ENCODE assay signal across 2 cellular contexts in the genomic region with DNA sequence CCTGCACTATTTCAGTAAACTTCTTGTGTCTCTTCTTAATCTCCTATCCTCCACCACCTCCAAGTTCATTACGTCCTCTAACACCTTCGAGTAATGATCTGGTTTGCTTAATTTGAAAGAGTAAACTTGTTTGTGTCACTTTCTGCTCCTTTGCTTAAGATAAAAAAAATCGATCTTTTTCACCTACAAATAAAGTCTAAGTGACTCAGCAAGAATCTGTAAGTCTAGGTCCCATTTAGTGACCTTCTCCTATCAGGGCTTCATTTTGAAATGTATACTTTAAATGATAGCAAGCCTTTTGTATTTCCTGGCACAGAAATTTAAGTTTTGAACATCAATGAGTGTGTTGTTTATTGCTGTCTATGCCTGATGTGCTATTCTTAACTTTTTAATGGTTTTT.
TF ChIP-seq lines count a peak whose summit lies in the region.

No MANE protein-coding gene starts in this region.

TF ChIP-seq in HepG2, 621 proteins besides CTCF, POLR2A, EP300 and RAD21 (continued from another document):
- TF ChIP-seq, protein P1, sequence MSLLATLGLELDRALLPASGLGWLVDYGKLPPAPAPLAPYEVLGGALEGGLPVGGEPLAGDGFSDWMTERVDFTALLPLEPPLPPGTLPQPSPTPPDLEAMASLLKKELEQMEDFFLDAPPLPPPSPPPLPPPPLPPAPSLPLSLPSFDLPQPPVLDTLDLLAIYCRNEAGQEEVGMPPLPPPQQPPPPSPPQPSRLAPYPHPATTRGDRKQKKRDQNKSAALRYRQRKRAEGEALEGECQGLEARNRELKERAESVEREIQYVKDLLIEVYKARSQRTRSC (CRISPR knock-in tag; IDR thresholded peaks at IDR 0.05; ENCODE audit: low read depth) = no peak
- TF ChIP-seq ZBTB42 (CRISPR knock-in tag; IDR thresholded peaks at IDR 0.05) = no peak

TF ChIP-seq in WTC11, 78 proteins besides CTCF, POLR2A, EP300 and RAD21:
- TF ChIP-seq, protein P2, sequence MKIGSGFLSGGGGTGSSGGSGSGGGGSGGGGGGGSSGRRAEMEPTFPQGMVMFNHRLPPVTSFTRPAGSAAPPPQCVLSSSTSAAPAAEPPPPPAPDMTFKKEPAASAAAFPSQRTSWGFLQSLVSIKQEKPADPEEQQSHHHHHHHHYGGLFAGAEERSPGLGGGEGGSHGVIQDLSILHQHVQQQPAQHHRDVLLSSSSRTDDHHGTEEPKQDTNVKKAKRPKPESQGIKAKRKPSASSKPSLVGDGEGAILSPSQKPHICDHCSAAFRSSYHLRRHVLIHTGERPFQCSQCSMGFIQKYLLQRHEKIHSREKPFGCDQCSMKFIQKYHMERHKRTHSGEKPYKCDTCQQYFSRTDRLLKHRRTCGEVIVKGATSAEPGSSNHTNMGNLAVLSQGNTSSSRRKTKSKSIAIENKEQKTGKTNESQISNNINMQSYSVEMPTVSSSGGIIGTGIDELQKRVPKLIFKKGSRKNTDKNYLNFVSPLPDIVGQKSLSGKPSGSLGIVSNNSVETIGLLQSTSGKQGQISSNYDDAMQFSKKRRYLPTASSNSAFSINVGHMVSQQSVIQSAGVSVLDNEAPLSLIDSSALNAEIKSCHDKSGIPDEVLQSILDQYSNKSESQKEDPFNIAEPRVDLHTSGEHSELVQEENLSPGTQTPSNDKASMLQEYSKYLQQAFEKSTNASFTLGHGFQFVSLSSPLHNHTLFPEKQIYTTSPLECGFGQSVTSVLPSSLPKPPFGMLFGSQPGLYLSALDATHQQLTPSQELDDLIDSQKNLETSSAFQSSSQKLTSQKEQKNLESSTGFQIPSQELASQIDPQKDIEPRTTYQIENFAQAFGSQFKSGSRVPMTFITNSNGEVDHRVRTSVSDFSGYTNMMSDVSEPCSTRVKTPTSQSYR (CRISPR knock-in tag; IDR thresholded peaks at IDR 0.05) = no peak
- TF ChIP-seq SP1 (CRISPR knock-in tag; conservative IDR thresholded peaks at IDR 0.05) (no peak), GABPB1 (CRISPR knock-in tag; IDR thresholded peaks at IDR 0.05) (no peak), NFE2L1 (CRISPR knock-in tag; IDR thresholded peaks at IDR 0.05) (no peak), MYBL2 (CRISPR knock-in tag; IDR thresholded peaks at IDR 0.05) (no peak), FOXP1 (CRISPR knock-in tag; IDR thresholded peaks at IDR 0.05; ENCODE audit: borderline replicate concordance) (no peak), SMAD4 (CRISPR knock-in tag; IDR thresholded peaks at IDR 0.05) (no peak), GTF2I (CRISPR knock-in tag; conservative IDR thresholded peaks at IDR 0.05) (no peak), SMAD3 (CRISPR knock-in tag; IDR thresholded peaks at IDR 0.05; ENCODE audit: borderline replicate concordance) (no peak), FOXK1 (CRISPR knock-in tag; IDR thresholded peaks at IDR 0.05) (no peak), NR2C2 (CRISPR knock-in tag; IDR thresholded peaks at IDR 0.05) (no peak), SOX15 (CRISPR knock-in tag; IDR thresholded peaks at IDR 0.05) (no peak), NR1H2 (CRISPR knock-in tag; IDR thresholded peaks at IDR 0.05) (no peak), ZNF232 (CRISPR knock-in tag; IDR thresholded peaks at IDR 0.05) (no peak)
- TF ChIP-seq, protein P3, sequence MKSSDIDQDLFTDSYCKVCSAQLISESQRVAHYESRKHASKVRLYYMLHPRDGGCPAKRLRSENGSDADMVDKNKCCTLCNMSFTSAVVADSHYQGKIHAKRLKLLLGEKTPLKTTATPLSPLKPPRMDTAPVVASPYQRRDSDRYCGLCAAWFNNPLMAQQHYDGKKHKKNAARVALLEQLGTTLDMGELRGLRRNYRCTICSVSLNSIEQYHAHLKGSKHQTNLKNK (CRISPR knock-in tag; IDR thresholded peaks at IDR 0.05) = no peak
- TF ChIP-seq, protein P4, sequence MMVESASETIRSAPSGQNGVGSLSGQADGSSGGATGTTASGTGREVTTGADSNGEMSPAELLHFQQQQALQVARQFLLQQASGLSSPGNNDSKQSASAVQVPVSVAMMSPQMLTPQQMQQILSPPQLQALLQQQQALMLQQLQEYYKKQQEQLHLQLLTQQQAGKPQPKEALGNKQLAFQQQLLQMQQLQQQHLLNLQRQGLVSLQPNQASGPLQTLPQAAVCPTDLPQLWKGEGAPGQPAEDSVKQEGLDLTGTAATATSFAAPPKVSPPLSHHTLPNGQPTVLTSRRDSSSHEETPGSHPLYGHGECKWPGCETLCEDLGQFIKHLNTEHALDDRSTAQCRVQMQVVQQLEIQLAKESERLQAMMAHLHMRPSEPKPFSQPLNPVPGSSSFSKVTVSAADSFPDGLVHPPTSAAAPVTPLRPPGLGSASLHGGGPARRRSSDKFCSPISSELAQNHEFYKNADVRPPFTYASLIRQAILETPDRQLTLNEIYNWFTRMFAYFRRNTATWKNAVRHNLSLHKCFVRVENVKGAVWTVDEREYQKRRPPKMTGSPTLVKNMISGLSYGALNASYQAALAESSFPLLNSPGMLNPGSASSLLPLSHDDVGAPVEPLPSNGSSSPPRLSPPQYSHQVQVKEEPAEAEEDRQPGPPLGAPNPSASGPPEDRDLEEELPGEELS (CRISPR knock-in tag; IDR thresholded peaks at IDR 0.05) = no peak
- TF ChIP-seq, protein P5, sequence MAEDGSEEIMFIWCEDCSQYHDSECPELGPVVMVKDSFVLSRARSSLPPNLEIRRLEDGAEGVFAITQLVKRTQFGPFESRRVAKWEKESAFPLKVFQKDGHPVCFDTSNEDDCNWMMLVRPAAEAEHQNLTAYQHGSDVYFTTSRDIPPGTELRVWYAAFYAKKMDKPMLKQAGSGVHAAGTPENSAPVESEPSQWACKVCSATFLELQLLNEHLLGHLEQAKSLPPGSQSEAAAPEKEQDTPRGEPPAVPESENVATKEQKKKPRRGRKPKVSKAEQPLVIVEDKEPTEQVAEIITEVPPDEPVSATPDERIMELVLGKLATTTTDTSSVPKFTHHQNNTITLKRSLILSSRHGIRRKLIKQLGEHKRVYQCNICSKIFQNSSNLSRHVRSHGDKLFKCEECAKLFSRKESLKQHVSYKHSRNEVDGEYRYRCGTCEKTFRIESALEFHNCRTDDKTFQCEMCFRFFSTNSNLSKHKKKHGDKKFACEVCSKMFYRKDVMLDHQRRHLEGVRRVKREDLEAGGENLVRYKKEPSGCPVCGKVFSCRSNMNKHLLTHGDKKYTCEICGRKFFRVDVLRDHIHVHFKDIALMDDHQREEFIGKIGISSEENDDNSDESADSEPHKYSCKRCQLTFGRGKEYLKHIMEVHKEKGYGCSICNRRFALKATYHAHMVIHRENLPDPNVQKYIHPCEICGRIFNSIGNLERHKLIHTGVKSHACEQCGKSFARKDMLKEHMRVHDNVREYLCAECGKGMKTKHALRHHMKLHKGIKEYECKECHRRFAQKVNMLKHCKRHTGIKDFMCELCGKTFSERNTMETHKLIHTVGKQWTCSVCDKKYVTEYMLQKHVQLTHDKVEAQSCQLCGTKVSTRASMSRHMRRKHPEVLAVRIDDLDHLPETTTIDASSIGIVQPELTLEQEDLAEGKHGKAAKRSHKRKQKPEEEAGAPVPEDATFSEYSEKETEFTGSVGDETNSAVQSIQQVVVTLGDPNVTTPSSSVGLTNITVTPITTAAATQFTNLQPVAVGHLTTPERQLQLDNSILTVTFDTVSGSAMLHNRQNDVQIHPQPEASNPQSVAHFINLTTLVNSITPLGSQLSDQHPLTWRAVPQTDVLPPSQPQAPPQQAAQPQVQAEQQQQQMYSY (CRISPR knock-in tag; IDR thresholded peaks at IDR 0.05) = no peak
- TF ChIP-seq, protein P6, sequence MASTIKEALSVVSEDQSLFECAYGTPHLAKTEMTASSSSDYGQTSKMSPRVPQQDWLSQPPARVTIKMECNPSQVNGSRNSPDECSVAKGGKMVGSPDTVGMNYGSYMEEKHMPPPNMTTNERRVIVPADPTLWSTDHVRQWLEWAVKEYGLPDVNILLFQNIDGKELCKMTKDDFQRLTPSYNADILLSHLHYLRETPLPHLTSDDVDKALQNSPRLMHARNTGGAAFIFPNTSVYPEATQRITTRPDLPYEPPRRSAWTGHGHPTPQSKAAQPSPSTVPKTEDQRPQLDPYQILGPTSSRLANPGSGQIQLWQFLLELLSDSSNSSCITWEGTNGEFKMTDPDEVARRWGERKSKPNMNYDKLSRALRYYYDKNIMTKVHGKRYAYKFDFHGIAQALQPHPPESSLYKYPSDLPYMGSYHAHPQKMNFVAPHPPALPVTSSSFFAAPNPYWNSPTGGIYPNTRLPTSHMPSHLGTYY (CRISPR knock-in tag; IDR thresholded peaks at IDR 0.05) = no peak
- TF ChIP-seq, protein P7, sequence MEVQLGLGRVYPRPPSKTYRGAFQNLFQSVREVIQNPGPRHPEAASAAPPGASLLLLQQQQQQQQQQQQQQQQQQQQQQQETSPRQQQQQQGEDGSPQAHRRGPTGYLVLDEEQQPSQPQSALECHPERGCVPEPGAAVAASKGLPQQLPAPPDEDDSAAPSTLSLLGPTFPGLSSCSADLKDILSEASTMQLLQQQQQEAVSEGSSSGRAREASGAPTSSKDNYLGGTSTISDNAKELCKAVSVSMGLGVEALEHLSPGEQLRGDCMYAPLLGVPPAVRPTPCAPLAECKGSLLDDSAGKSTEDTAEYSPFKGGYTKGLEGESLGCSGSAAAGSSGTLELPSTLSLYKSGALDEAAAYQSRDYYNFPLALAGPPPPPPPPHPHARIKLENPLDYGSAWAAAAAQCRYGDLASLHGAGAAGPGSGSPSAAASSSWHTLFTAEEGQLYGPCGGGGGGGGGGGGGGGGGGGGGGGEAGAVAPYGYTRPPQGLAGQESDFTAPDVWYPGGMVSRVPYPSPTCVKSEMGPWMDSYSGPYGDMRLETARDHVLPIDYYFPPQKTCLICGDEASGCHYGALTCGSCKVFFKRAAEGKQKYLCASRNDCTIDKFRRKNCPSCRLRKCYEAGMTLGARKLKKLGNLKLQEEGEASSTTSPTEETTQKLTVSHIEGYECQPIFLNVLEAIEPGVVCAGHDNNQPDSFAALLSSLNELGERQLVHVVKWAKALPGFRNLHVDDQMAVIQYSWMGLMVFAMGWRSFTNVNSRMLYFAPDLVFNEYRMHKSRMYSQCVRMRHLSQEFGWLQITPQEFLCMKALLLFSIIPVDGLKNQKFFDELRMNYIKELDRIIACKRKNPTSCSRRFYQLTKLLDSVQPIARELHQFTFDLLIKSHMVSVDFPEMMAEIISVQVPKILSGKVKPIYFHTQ (CRISPR knock-in tag; IDR thresholded peaks at IDR 0.05) = no peak
TF ChIP-seq in WTC11: peak in this region for 0.
